8 cellular contexts compared by ENCODE assay signal in genomic region chr5:176610430-176610763, GRCh38. TPM values are rescaled to one million over a fixed set of nuclear protein-coding genes. Genes with fewer than 3 reads are reported as not detected.
DNase-seq lines count a peak whose midpoint lies in the region; ATAC-seq and TF ChIP-seq lines count a peak whose summit lies in the region.

No MANE protein-coding gene starts in this region.

- H3K9me3 Mint-ChIP-seq in activated T-helper 1 cell treated with anti-CD3 and anti-CD28 coated beads, Interleukin-12 subunit alpha, Interleukin-12 subunit beta, Interleukin-2, Interleukin-4 antibody, amounts not matched to agents 30 ng/mL and 10 ng/mL and 1 ng/mL, durations not matched to agents 14 hours and 24 hours and 36 hours: no peaks in the 10 kb centered on the region

- H3K4me3 ChIP-seq in GM12875 (ENCODE audit: low read depth, low read length) (peak overlapping the region; percentile 60), left lung (peak overlapping the region; percentile 52 to 75), uterus (peak overlapping the region; percentile 25 to 31)

- H3K36me3 ChIP-seq in left lung (no peaks in the 10 kb centered on the region), uterus (no peaks in the 10 kb centered on the region)

- peaks cover 0 to 19% of the 10 kb centered on the region in 2 donors for H3K4me1 ChIP-seq in left lung
- H3K4me1 ChIP-seq in uterus: peaks cover 0 to 9% of the 10 kb centered on the region in 2 donors
- H3K4me1 ChIP-seq in foreskin keratinocyte: peaks cover 10% of the 10 kb centered on the region

- no peak for TF ChIP-seq POLR2A in uterus (IDR thresholded peaks at IDR 0.05)

- peaks cover 20% of the 10 kb centered on the region for H3K4me1 Mint-ChIP-seq in activated T-helper 1 cell treated with anti-CD3 and anti-CD28 coated beads, Interleukin-12 subunit alpha, Interleukin-12 subunit beta, Interleukin-2, Interleukin-4 antibody, amounts not matched to agents 30 ng/mL and 10 ng/mL and 1 ng/mL, durations not matched to agents 14 hours and 24 hours and 36 hours (ENCODE audit: low read depth)

- peaks cover 41% of the 10 kb centered on the region for H3K27me3 Mint-ChIP-seq in activated T-helper 1 cell treated with anti-CD3 and anti-CD28 coated beads, Interleukin-12 subunit alpha, Interleukin-12 subunit beta, Interleukin-2, Interleukin-4 antibody, amounts not matched to agents 30 ng/mL and 10 ng/mL and 1 ng/mL, durations not matched to agents 14 hours and 24 hours and 36 hours (ENCODE audit: insufficient read depth)

- TF ChIP-seq CTCF in GM12875 (IDR thresholded peaks at IDR 0.05; ENCODE audit: borderline replicate concordance, insufficient read depth, low read depth, low read length): no peak
- TF ChIP-seq CTCF in left lung (IDR thresholded peaks at IDR 0.05): no peak
- TF ChIP-seq CTCF in uterus (IDR thresholded peaks at IDR 0.05): no peak
- TF ChIP-seq CTCF in foreskin keratinocyte (conservative IDR thresholded peaks at IDR 0.05): no peak

- ATAC-seq in HG02852 (IDR thresholded peaks at IDR 0.05; ENCODE audit: unreplicated experiment) (peak; percentile 15), left lung (no peak), foreskin keratinocyte (no peak)

- H3K36me3 Mint-ChIP-seq in activated T-helper 1 cell treated with anti-CD3 and anti-CD28 coated beads, Interleukin-12 subunit alpha, Interleukin-12 subunit beta, Interleukin-2, Interleukin-4 antibody, amounts not matched to agents 30 ng/mL and 10 ng/mL and 1 ng/mL, durations not matched to agents 14 hours and 24 hours and 36 hours (ENCODE audit: low read depth): no peaks in the 10 kb centered on the region

- no peaks in the 10 kb centered on the region for H3K9me3 ChIP-seq in left lung
- no peaks in the 10 kb centered on the region for H3K9me3 ChIP-seq in uterus

- no peak overlapping the region for H3K27ac Mint-ChIP-seq in activated T-helper 1 cell treated with anti-CD3 and anti-CD28 coated beads, Interleukin-12 subunit alpha, Interleukin-12 subunit beta, Interleukin-2, Interleukin-4 antibody, amounts not matched to agents 30 ng/mL and 10 ng/mL and 1 ng/mL, durations not matched to agents 14 hours and 24 hours and 36 hours

- intact Hi-C loops in activated T-helper 1 cell treated with anti-CD3 and anti-CD28 coated beads, Interleukin-12 subunit alpha, Interleukin-12 subunit beta, Interleukin-2, Interleukin-4 antibody, amounts not matched to agents 30 ng/mL and 10 ng/mL and 1 ng/mL, durations not matched to agents 14 hours and 24 hours and 36 hours (cut with micrococcal nuclease): loop anchor here (2.0 kb wide), 1 partner anchor 74 kb away; the partner anchor contains the start of gene RNF44
- intact Hi-C loops in left lung (cut with DNase I): no loop called here
- intact Hi-C loops in uterus (cut with DNase I; ENCODE audit: low total_unique reads): no loop called here

- DNase-seq in activated T-helper 1 cell treated with anti-CD3 and anti-CD28 coated beads, Interleukin-12 subunit alpha, Interleukin-12 subunit beta, Interleukin-2, Interleukin-4 antibody, amounts not matched to agents 30 ng/mL and 10 ng/mL and 1 ng/mL, durations not matched to agents 14 hours and 24 hours and 36 hours (ENCODE audit: low spot score): no peak
- DNase-seq in left lung: no peak
- no peak for DNase-seq in uterus
- DNase-seq in stimulated activated CD4-positive, alpha-beta T cell treated with anti-CD3 and anti-CD28 coated beads, Interleukin-4, amount 100 ng/mL, for 1 hour: no peak
- DNase-seq in stimulated activated CD4-positive, alpha-beta T cell treated with anti-CD3 and anti-CD28 coated beads, Interleukin-2, amount 100 ng/mL, for 24 hours: no peak
- DNase-seq in foreskin keratinocyte: no peak

- H3K27me3 ChIP-seq in left lung (peaks cover 0 to 67% of the 10 kb centered on the region in 2 donors), uterus (peaks cover 0 to 8% of the 10 kb centered on the region in 2 donors), foreskin keratinocyte (no peaks in the 10 kb centered on the region)

- H3K27ac ChIP-seq in left lung (no peak overlapping the region), uterus (no peak overlapping the region), foreskin keratinocyte (no peak overlapping the region)

- peak overlapping the region; percentile 80 for H3K4me3 Mint-ChIP-seq in activated T-helper 1 cell treated with anti-CD3 and anti-CD28 coated beads, Interleukin-12 subunit alpha, Interleukin-12 subunit beta, Interleukin-2, Interleukin-4 antibody, amounts not matched to agents 30 ng/mL and 10 ng/mL and 1 ng/mL, durations not matched to agents 14 hours and 24 hours and 36 hours

RNA-seq across cellular contexts. Expression of gene GPRIN1, which starts 0.4 kb away (rescaled TPM):
- 3.1 and 3.2 TPM in 2 replicates for total RNA-seq in activated T-helper 1 cell treated with anti-CD3 and anti-CD28 coated beads, Interleukin-12 subunit alpha, Interleukin-12 subunit beta, Interleukin-2, Interleukin-4 antibody, amounts not matched to agents 30 ng/mL and 10 ng/mL and 1 ng/mL, durations not matched to agents 14 hours and 24 hours and 36 hours
- 1 to 10 TPM; 2.1 to 2.6 TPM for total RNA-seq in left lung
- 1 to 10 TPM in 1 of 4 donors, under 1 TPM in 1, not detected in 2; 0.40 to 1.4 TPM for total RNA-seq in uterus
- total RNA-seq in foreskin keratinocyte: 16.9 and 18.3 TPM in 2 replicates
- 11.1 and 11.4 TPM in 2 replicates for polyA plus RNA-seq in foreskin keratinocyte

RNA-seq across cellular contexts. Expression of gene SNCB, which starts 19.9 kb away (rescaled TPM):
- total RNA-seq in activated T-helper 1 cell treated with anti-CD3 and anti-CD28 coated beads, Interleukin-12 subunit alpha, Interleukin-12 subunit beta, Interleukin-2, Interleukin-4 antibody, amounts not matched to agents 30 ng/mL and 10 ng/mL and 1 ng/mL, durations not matched to agents 14 hours and 24 hours and 36 hours: not detected in 2 replicates
- total RNA-seq in left lung: not detected
- not detected for total RNA-seq in uterus
- total RNA-seq in foreskin keratinocyte: 0.78 and 1.3 TPM in 2 replicates
- polyA plus RNA-seq in foreskin keratinocyte: 1.8 and 3.1 TPM in 2 replicates

RNA-seq across cellular contexts. Expression of gene EIF4E1B, which starts 20.1 kb away (rescaled TPM):
- total RNA-seq in activated T-helper 1 cell treated with anti-CD3 and anti-CD28 coated beads, Interleukin-12 subunit alpha, Interleukin-12 subunit beta, Interleukin-2, Interleukin-4 antibody, amounts not matched to agents 30 ng/mL and 10 ng/mL and 1 ng/mL, durations not matched to agents 14 hours and 24 hours and 36 hours: not detected in 2 replicates
- total RNA-seq in left lung (not detected), uterus (not detected), foreskin keratinocyte (not detected in 2 replicates)
- not detected in 2 replicates for polyA plus RNA-seq in foreskin keratinocyte

RNA-seq across cellular contexts. Expression of gene TSPAN17, which starts 36.9 kb away (rescaled TPM):
- total RNA-seq in activated T-helper 1 cell treated with anti-CD3 and anti-CD28 coated beads, Interleukin-12 subunit alpha, Interleukin-12 subunit beta, Interleukin-2, Interleukin-4 antibody, amounts not matched to agents 30 ng/mL and 10 ng/mL and 1 ng/mL, durations not matched to agents 14 hours and 24 hours and 36 hours: 34.1 and 35.3 TPM in 2 replicates
- total RNA-seq in left lung (10 to 100 TPM; 38.7 to 48.3 TPM), uterus (10 to 100 TPM in 3 of 4 donors, 1 to 10 TPM in 1; 10.0 to 45.6 (median 20.2) TPM), foreskin keratinocyte (62.5 and 72.1 TPM in 2 replicates)
- polyA plus RNA-seq in foreskin keratinocyte: 56.6 and 61.4 TPM in 2 replicates
